Comparison of ENCODE assay signal across 8 cellular contexts in genomic region chr17:39794249-39794970, GRCh38. TPM values are rescaled to one million over a fixed set of nuclear protein-coding genes. Genes with fewer than 3 reads are reported as not detected.
DNase-seq lines count a peak whose midpoint lies in the region; ATAC-seq and TF ChIP-seq lines count a peak whose summit lies in the region.

No MANE protein-coding gene starts in this region.

- H3K27me3 ChIP-seq in colonic mucosa (no peaks in the 10 kb centered on the region), testis (no peaks in the 10 kb centered on the region)

- DNase-seq in GM20000 (ENCODE audit: low spot score) (peak; percentile 63), colonic mucosa (no peak), ecto neural progenitor cell (ENCODE audit: low spot score) (no peak), HEK293T (ENCODE audit: extremely low spot score) (no peak), testis (no peak), epidermal melanocyte (ENCODE audit: insufficient read length, low spot score) (no peak)

- H3K36me3 ChIP-seq in colonic mucosa = no peaks in the 10 kb centered on the region
- no peaks in the 10 kb centered on the region for H3K36me3 ChIP-seq in testis (ENCODE audit: low read depth, missing control alignments)

- POLR2A ChIA-PET in HEK293T (lab: Yijun Ruan, JAX) = no interaction called here

- no peaks in the 10 kb centered on the region for H3K9me3 ChIP-seq in colonic mucosa
- H3K9me3 ChIP-seq in testis = no peaks in the 10 kb centered on the region

- 84 to 97% methylated on average over 2 of the region's 2 CpGs for WGBS in testis, 2 donors

- ATAC-seq in GM18498 (IDR thresholded peaks at IDR 0.05; ENCODE audit: unreplicated experiment) = peak; percentile 86
- peak; percentile 83 for ATAC-seq in HG03432 (IDR thresholded peaks at IDR 0.05; ENCODE audit: unreplicated experiment)

- no peak for TF ChIP-seq CTCF in GM20000 (IDR thresholded peaks at IDR 0.05; ENCODE audit: extremely low read depth, missing control alignments)
- no peak for TF ChIP-seq CTCF in colonic mucosa (IDR thresholded peaks at IDR 0.05)
- TF ChIP-seq CTCF in testis (IDR thresholded peaks at IDR 0.05) = no peak

- CTCF ChIA-PET in HEK293T (lab: Yijun Ruan, JAX) = no interaction called here

- H3K4me1 ChIP-seq in colonic mucosa (no peaks in the 10 kb centered on the region), testis (no peaks in the 10 kb centered on the region)

- intact Hi-C loops in colonic mucosa (cut with DNase I) (no loop called here), testis (cut with DNase I; ENCODE audit: low total_unique reads) (no loop called here)

- H3K4me3 ChIP-seq in colonic mucosa (no peak overlapping the region), testis (no peak overlapping the region)

- TF ChIP-seq POLR2A in testis (IDR thresholded peaks at IDR 0.05) = no peak

- H3K27ac ChIP-seq in colonic mucosa = peak overlapping the region; percentile 20
- no peak overlapping the region for H3K27ac ChIP-seq in testis

- H3K9ac ChIP-seq in colonic mucosa (ENCODE audit: low read depth in 2 of 2, low read length in 2 of 2) = peak overlapping the region in 1 of 2 donors; percentile 8

TF ChIP-seq in HEK293T, 16 proteins besides CTCF, POLR2A, EP300 and RAD21:
- TF ChIP-seq NFRKB (IDR thresholded peaks at IDR 0.05) (no peak), FOXM1 (IDR thresholded peaks at IDR 0.05; ENCODE audit: borderline replicate concordance) (no peak), CTBP1 (IDR thresholded peaks at IDR 0.05; ENCODE audit: borderline replicate concordance) (no peak), BHLHE40 (IDR thresholded peaks at IDR 0.05; ENCODE audit: borderline replicate concordance) (no peak), PKNOX1 (IDR thresholded peaks at IDR 0.05) (no peak), SUZ12 (IDR thresholded peaks at IDR 0.05) (no peak), ELF4 (IDR thresholded peaks at IDR 0.05) (no peak), HDGF (IDR thresholded peaks at IDR 0.05; ENCODE audit: borderline replicate concordance) (no peak), L3MBTL2 (conservative IDR thresholded peaks at IDR 0.05) (no peak)

RNA-seq across cellular contexts. Expression of gene GRB7, which starts 56.7 kb away (rescaled TPM):
- total RNA-seq in colonic mucosa (10 to 100 TPM; 22.4 to 40.9 TPM), testis (1 to 10 TPM; 2.1 to 2.9 TPM)
- polyA plus RNA-seq in testis (ENCODE audit: insufficient read depth, low read depth, low replicate concordance) = 3.7 TPM

Comparison
In these comparisons a context has a peak if more than half of its experiments do, and no peak if none do; other contexts are left out.
1. RNA of gene GRB7, which starts 56.7 kb away (total RNA-seq): 22.4 to 40.9 TPM in colonic mucosa; 2.1 to 2.9 TPM in testis; every median in the first group is over 4 times any median in the second.